In the genomic region with DNA sequence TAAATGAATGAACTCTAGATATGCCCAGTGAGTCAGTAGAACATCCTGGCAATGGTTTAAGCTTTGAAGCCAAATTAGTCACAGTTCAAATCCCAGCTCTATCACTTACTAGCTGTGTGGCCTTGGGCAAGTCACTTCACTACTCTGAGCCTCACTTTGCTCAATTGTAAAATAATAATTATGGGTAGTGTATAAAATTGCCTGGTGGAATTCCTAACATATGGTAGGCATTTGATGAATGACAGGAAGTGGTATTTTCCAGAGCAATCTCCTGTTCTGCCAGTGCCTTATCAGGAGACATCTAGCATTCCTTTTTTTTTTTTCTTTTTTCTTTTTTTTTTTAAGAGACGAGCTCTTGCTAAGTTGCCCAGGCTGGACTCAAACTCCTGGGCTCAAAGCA, we compare ENCODE assay signal across 16 cellular contexts. TPM values are rescaled to one million over a fixed set of nuclear protein-coding genes. Genes with fewer than 3 reads are reported as not detected.
"Had no signal": no experiment of that assay in that cellular context is flagged by ENCODE, and none has a peak within 500 bp of the region (broad histone marks: within the 10 kb centered on the region; RNA-seq: fewer than 3 reads in every experiment).

No MANE protein-coding gene starts in this region.

- H3K4me3 Mint-ChIP-seq: activated T-helper 1 cell treated with anti-CD3 and anti-CD28 coated beads, Interleukin-12 subunit alpha, Interleukin-12 subunit beta, Interleukin-2, Interleukin-4 antibody, amounts not matched to agents 30 ng/mL and 10 ng/mL and 1 ng/mL, durations not matched to agents 14 hours and 24 hours and 36 hours; T-helper 1 cell treated with Interleukin-12 subunit alpha and Interleukin-12 subunit beta and Interleukin-4 antibody, amounts not matched to agents 30 μg/mL and 1 μg/mL, for 36 hours; WTC11 had no signal

- ATAC-seq: left colon, lower lobe of right lung, psoas muscle, sciatic nerve had no signal

- H3K36me3 ChIP-seq: cardiac muscle cell, spleen, thoracic aorta had no signal

- H3K9me3 ChIP-seq: lower lobe of right lung, psoas muscle, spleen, thoracic aorta had no signal

- H3K4me3 ChIP-seq: cardiac muscle cell, lower lobe of right lung, psoas muscle, spleen, thoracic aorta had no signal

- H3K9me3 Mint-ChIP-seq: activated T-helper 1 cell treated with anti-CD3 and anti-CD28 coated beads, Interleukin-12 subunit alpha, Interleukin-12 subunit beta, Interleukin-2, Interleukin-4 antibody, amounts not matched to agents 30 ng/mL and 10 ng/mL and 1 ng/mL, durations not matched to agents 14 hours and 24 hours and 36 hours; T-helper 1 cell treated with Interleukin-12 subunit alpha and Interleukin-12 subunit beta and Interleukin-4 antibody, amounts not matched to agents 30 μg/mL and 1 μg/mL, for 36 hours; WTC11 had no signal

- H3K4me1 ChIP-seq: lower lobe of right lung, psoas muscle had no signal

- H3K36me3 Mint-ChIP-seq: WTC11 had no signal

- DNase-seq: activated CD4-positive, alpha-beta T cell treated with anti-CD3 and anti-CD28 coated beads for 48 hours; activated CD8-positive, alpha-beta memory T cell treated with anti-CD3 and anti-CD28 coated beads for 24 hours; activated naive CD4-positive, alpha-beta T cell treated with Interleukin-2 at 50 U/mL for 16 hours; left colon; lower lobe of right lung; psoas muscle; spleen had no signal

- H3K27ac Mint-ChIP-seq: activated T-helper 1 cell treated with anti-CD3 and anti-CD28 coated beads, Interleukin-12 subunit alpha, Interleukin-12 subunit beta, Interleukin-2, Interleukin-4 antibody, amounts not matched to agents 30 ng/mL and 10 ng/mL and 1 ng/mL, durations not matched to agents 14 hours and 24 hours and 36 hours; T-helper 1 cell treated with Interleukin-12 subunit alpha and Interleukin-12 subunit beta and Interleukin-4 antibody, amounts not matched to agents 30 μg/mL and 1 μg/mL, for 36 hours; WTC11 had no signal

- H3K27ac ChIP-seq: cardiac muscle cell, lower lobe of right lung, psoas muscle, spleen, thoracic aorta had no signal

RNA-seq across cellular contexts. Expression of a gene that starts 36.9 kb away (rescaled TPM):
- total RNA-seq: activated T-helper 1 cell treated with anti-CD3 and anti-CD28 coated beads, Interleukin-12 subunit alpha, Interleukin-12 subunit beta, Interleukin-2, Interleukin-4 antibody, amounts not matched to agents 30 ng/mL and 10 ng/mL and 1 ng/mL, durations not matched to agents 14 hours and 24 hours and 36 hours; osteocyte had no signal

RNA-seq across cellular contexts. Expression of a gene that starts 52.8 kb away (rescaled TPM):
- total RNA-seq: cardiac muscle cell, lower lobe of right lung, osteocyte, sciatic nerve, thoracic aorta, urinary bladder, WTC11 had no signal
- polyA plus RNA-seq: cardiac muscle cell, neural cell, psoas muscle had no signal
